ENCODE assay signal across 8 cellular contexts in genomic region chr6:43667245-43668150, GRCh38. TPM values are rescaled to one million over a fixed set of nuclear protein-coding genes. Genes with fewer than 3 reads are reported as not detected.
DNase-seq lines count a peak whose midpoint lies in the region; ATAC-seq and TF ChIP-seq lines count a peak whose summit lies in the region.

No MANE protein-coding gene starts in this region.

- peaks cover 20% of the 10 kb centered on the region for H3K36me3 Mint-ChIP-seq in activated CD4-positive, alpha-beta T cell treated with anti-CD3 and anti-CD28 coated beads, Interleukin-2, amount 10 ng/mL, durations not matched to agents 24 days and 14 days (ENCODE audit: low read depth)

- H3K27ac Mint-ChIP-seq in activated CD4-positive, alpha-beta T cell treated with anti-CD3 and anti-CD28 coated beads, Interleukin-2, amount 10 ng/mL, durations not matched to agents 24 days and 14 days = peak overlapping the region; percentile 76

- peak; percentile 84 for TF ChIP-seq CTCF in coronary artery (IDR thresholded peaks at IDR 0.05)
- TF ChIP-seq CTCF in left lung (IDR thresholded peaks at IDR 0.05) = peak; percentile 95 to 97

- no peaks in the 10 kb centered on the region for H3K9me3 Mint-ChIP-seq in activated CD4-positive, alpha-beta T cell treated with anti-CD3 and anti-CD28 coated beads, Interleukin-2, amount 10 ng/mL, durations not matched to agents 24 days and 14 days

- intact Hi-C loops in activated CD4-positive, alpha-beta T cell treated with anti-CD3 and anti-CD28 coated beads, Interleukin-2, amount 10 ng/mL, durations not matched to agents 24 days and 14 days (cut with micrococcal nuclease) = loop anchor here (1.0 kb wide), 4 partner anchors 20 to 412 kb away; partner anchors contain the start of gene MRPS18A
- intact Hi-C loops in left lung (cut with DNase I) = loop anchor here in 1 of 2 donors (5.0 kb wide), 2 partner anchors 105 to 410 kb away; partner anchors contain the start of gene VEGFA

- H3K4me3 ChIP-seq in coronary artery (peak overlapping the region; percentile 54), left lung (no peak overlapping the region)

- no peaks in the 10 kb centered on the region for H3K9me3 ChIP-seq in left lung

- peaks cover 0 to 22% of the 10 kb centered on the region in 2 donors for H3K36me3 ChIP-seq in left lung

- H3K27me3 Mint-ChIP-seq in activated CD4-positive, alpha-beta T cell treated with anti-CD3 and anti-CD28 coated beads, Interleukin-2, amount 10 ng/mL, durations not matched to agents 24 days and 14 days = no peaks in the 10 kb centered on the region

- H3K27ac ChIP-seq in coronary artery (peak overlapping the region in 1 of 2 donors; percentile 59), left lung (peak overlapping the region in 1 of 2 donors; percentile 28)

- peak; percentile 73 for DNase-seq in EH (ENCODE audit: low read depth)
- peak; percentile 79 for DNase-seq in NCI-H510A treated with DMSO at 0.1 percent for 48 hours (lab: John Stamatoyannopoulos, UW)
- DNase-seq in activated CD4-positive, alpha-beta T cell treated with anti-CD3 and anti-CD28 coated beads, Interleukin-2, amount 10 ng/mL, durations not matched to agents 24 days and 14 days = peak; percentile 95
- DNase-seq in coronary artery (ENCODE audit: low spot score) = peak; percentile 82
- DNase-seq in left lung = peak; percentile 80 to 92
- DNase-seq in stimulated activated CD4-positive, alpha-beta T cell treated with anti-CD3 and anti-CD28 coated beads, Interleukin-4, amount 100 ng/mL, for 4 hours = peak; percentile 73 to 83

- no peaks in the 10 kb centered on the region for H3K27me3 ChIP-seq in left lung

- peak overlapping the region; percentile 52 for H3K4me3 Mint-ChIP-seq in activated CD4-positive, alpha-beta T cell treated with anti-CD3 and anti-CD28 coated beads, Interleukin-2, amount 10 ng/mL, durations not matched to agents 24 days and 14 days

- peaks cover 27 to 30% of the 10 kb centered on the region in 2 donors for H3K4me1 ChIP-seq in left lung

- peaks cover 45% of the 10 kb centered on the region for H3K4me1 Mint-ChIP-seq in activated CD4-positive, alpha-beta T cell treated with anti-CD3 and anti-CD28 coated beads, Interleukin-2, amount 10 ng/mL, durations not matched to agents 24 days and 14 days

- ATAC-seq in HG03196 (IDR thresholded peaks at IDR 0.05; ENCODE audit: unreplicated experiment) = peak; percentile 36
- peak; percentile 85 for ATAC-seq in left lung
- ATAC-seq in GM19035 (IDR thresholded peaks at IDR 0.05; ENCODE audit: unreplicated experiment) = no peak

RNA-seq across cellular contexts. Expression of gene MRPS18A, which starts 20.1 kb away (rescaled TPM):
- total RNA-seq in activated CD4-positive, alpha-beta T cell treated with anti-CD3 and anti-CD28 coated beads, Interleukin-2, amount 10 ng/mL, durations not matched to agents 24 days and 14 days = 47.4 and 50.1 TPM in 2 replicates
- total RNA-seq in left lung = 10 to 100 TPM; 27.0 to 32.5 TPM

RNA-seq across cellular contexts. Expression of gene RSPH9, which starts 22.7 kb away (rescaled TPM):
- not detected in 2 replicates for total RNA-seq in activated CD4-positive, alpha-beta T cell treated with anti-CD3 and anti-CD28 coated beads, Interleukin-2, amount 10 ng/mL, durations not matched to agents 24 days and 14 days
- total RNA-seq in left lung = 1 to 10 TPM in 1 of 2 donors, under 1 TPM in 1; 0.32 to 1.9 TPM

RNA-seq across cellular contexts. Expression of gene MAD2L1BP, which starts 31.9 kb away (rescaled TPM):
- 36.3 and 40.2 TPM in 2 replicates for total RNA-seq in activated CD4-positive, alpha-beta T cell treated with anti-CD3 and anti-CD28 coated beads, Interleukin-2, amount 10 ng/mL, durations not matched to agents 24 days and 14 days
- total RNA-seq in left lung = 10 to 100 TPM; 19.3 to 24.6 TPM

RNA-seq across cellular contexts. Expression of gene GTPBP2, which starts 38.4 kb away (rescaled TPM):
- total RNA-seq in activated CD4-positive, alpha-beta T cell treated with anti-CD3 and anti-CD28 coated beads, Interleukin-2, amount 10 ng/mL, durations not matched to agents 24 days and 14 days = 69.4 and 70.3 TPM in 2 replicates
- 10 to 100 TPM; 58.6 to 73.0 TPM for total RNA-seq in left lung
